Comparison of ENCODE assay signal across 8 cellular contexts in the genomic region with DNA sequence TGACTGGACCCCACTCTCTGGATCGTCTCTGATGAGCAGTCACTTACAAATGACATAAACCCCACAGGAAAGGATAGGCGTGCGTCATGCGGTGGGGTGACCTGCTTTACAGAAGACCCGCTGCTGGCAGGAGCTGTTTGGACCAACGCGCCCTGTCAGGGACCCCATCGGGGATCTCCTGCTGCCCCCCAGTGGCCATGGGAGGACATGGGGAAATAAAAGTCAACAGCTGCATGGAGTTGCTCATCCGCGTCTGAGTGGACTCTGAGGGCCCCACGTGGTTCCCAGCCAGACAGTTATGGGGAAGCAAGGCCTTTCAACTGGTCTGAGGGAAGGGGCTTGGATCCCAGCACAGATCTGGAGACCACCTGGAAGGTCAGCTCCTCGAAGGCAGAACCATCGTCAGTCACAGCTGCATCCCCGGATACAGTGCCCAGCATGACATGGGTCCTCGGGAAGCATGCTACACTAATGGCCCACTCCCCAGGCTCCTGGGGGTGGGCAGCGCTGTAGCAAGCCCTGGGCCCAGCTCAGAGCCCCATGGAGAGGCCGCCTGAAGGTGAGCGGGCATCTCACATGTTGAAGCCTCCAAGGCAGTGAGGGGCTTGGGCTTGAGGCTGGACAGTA. TPM values are rescaled to one million over a fixed set of nuclear protein-coding genes. Genes with fewer than 3 reads are reported as not detected.
DNase-seq lines count a peak whose midpoint lies in the region; ATAC-seq, FAIRE-seq and TF ChIP-seq lines count a peak whose summit lies in the region.

No MANE protein-coding gene starts in this region.

- H3K4me1 Mint-ChIP-seq in natural killer cell, result peaks cover 14 to 15% of the 10 kb centered on the region in 2 donors

- H3K27ac ChIP-seq in esophagus muscularis mucosa (replicated peaks in 1 of 4), result no peak overlapping the region

- ATAC-seq in natural killer cell (peak; percentile 87 to 96 (median 92)), GM19463 (IDR thresholded peaks at IDR 0.05; ENCODE audit: unreplicated experiment) (no peak)

- peak; percentile 67 for DNase-seq in GM04504 (ENCODE audit: low read depth)
- DNase-seq in HTR-8/SVneo (ENCODE audit: insufficient read length, low spot score), result peak; percentile 89
- peak; percentile 87 for DNase-seq in OCI-M1 (lab: John Stamatoyannopoulos, UW)
- peak; percentile 64 for DNase-seq in activated T-cell treated with anti-CD3 and anti-CD28 coated beads for 24 hours (ENCODE audit: low read depth)
- DNase-seq in esophagus muscularis mucosa (ENCODE audit: extremely low spot score), result no peak
- peak; percentile 81 for DNase-seq in natural killer cell
- DNase-seq in stimulated activated CD8-positive, alpha-beta memory T cell treated with anti-CD3 and anti-CD28 coated beads, Interleukin-7, amount 100 ng/mL, for 4 hours (ENCODE audit: low read depth in 2 of 2), result peak; percentile 63 to 64

- H3K9me3 ChIP-seq in esophagus muscularis mucosa, result no peaks in the 10 kb centered on the region

- H3K4me3 ChIP-seq in esophagus muscularis mucosa, result peak overlapping the region in 1 of 4 donors; percentile 34

- H3K27me3 Mint-ChIP-seq in natural killer cell (ENCODE audit: low read depth in 2 of 2), result no peaks in the 10 kb centered on the region

- intact Hi-C loops in esophagus muscularis mucosa (cut with DNase I), result loop anchor here (5.0 kb wide), 1 partner anchor 42 kb away; no protein-coding TSS in a partner anchor
- intact Hi-C loops in natural killer cell (cut with micrococcal nuclease), result loop anchor here (1.0 kb wide), 2 partner anchors 43 to 204 kb away; no protein-coding TSS in a partner anchor

- H3K27ac Mint-ChIP-seq in natural killer cell, result peak overlapping the region in 1 of 2 donors; percentile 52

- 5% methylated on average over 10 of the region's 18 CpGs for WGBS in esophagus muscularis mucosa

- TF ChIP-seq POLR2A in esophagus muscularis mucosa (IDR thresholded peaks at IDR 0.05; ENCODE audit: low read depth), result no peak

- TF ChIP-seq CTCF in esophagus muscularis mucosa (IDR thresholded peaks at IDR 0.05) (peak; percentile 75 to 89 (median 86)), natural killer cell (IDR thresholded peaks at IDR 0.05) (peak; percentile 95)

- peaks cover 0 to 8% (median 0%) of the 10 kb centered on the region in 4 donors for H3K27me3 ChIP-seq in esophagus muscularis mucosa

- no peak for TF ChIP-seq EP300 in esophagus muscularis mucosa (IDR thresholded peaks at IDR 0.05)

- no peaks in the 10 kb centered on the region for H3K36me3 ChIP-seq in esophagus muscularis mucosa

- no peak overlapping the region for H3K4me3 Mint-ChIP-seq in natural killer cell

- H3K36me3 Mint-ChIP-seq in natural killer cell, result no peaks in the 10 kb centered on the region

- FAIRE-seq in HTR-8/SVneo (lab: Jason Lieb, UNC), result no peak

- H3K4me1 ChIP-seq in esophagus muscularis mucosa, result peaks cover 27 to 35% (median 33%) of the 10 kb centered on the region in 4 donors

- no peaks in the 10 kb centered on the region for H3K9me3 Mint-ChIP-seq in natural killer cell

RNA-seq across cellular contexts. Expression of gene PTH1R, which starts 32.1 kb away (rescaled TPM):
- total RNA-seq in esophagus muscularis mucosa (10 to 100 TPM in 2 of 4 donors, 1 to 10 TPM in 2; 2.1 to 26.8 (median 14.5) TPM), natural killer cell (not detected)

RNA-seq across cellular contexts. Expression of gene MYL3, which starts 46.4 kb away (rescaled TPM):
- 10 to 100 TPM in 1 of 4 donors, 1 to 10 TPM in 2, under 1 TPM in 1; 0.83 to 13.0 (median 7.7) TPM for total RNA-seq in esophagus muscularis mucosa
- total RNA-seq in natural killer cell, result not detected
